In the genomic region with DNA sequence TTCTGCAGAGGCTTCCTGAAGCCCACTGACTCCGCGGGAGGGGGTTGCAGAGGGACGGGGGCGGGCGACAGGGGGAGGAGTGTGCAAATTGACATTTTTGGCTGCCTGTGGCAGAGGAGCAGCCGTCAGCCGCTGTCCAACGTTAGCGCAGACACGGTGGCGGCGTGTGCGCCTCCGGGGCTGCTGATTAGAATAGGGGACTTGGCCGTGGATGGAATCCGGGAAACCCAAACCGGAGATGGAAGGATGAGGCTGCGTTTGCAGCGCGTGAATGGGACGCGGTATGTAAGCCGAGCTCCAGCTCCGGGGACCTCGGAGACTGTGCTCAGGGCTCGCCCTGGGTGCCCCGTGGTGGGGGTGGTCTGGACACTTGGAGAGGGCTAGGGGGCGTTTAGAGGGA, we compare ENCODE assay signal across 2 cellular contexts.
A peak's percentile ranks its signal among the peaks of the same experiment; 100 is the strongest.
TF ChIP-seq lines count a peak whose summit lies in the region.

No MANE protein-coding gene starts in this region.

TF ChIP-seq in GM23338, 12 proteins besides CTCF, POLR2A, EP300 and RAD21:
- TF ChIP-seq, protein P1, sequence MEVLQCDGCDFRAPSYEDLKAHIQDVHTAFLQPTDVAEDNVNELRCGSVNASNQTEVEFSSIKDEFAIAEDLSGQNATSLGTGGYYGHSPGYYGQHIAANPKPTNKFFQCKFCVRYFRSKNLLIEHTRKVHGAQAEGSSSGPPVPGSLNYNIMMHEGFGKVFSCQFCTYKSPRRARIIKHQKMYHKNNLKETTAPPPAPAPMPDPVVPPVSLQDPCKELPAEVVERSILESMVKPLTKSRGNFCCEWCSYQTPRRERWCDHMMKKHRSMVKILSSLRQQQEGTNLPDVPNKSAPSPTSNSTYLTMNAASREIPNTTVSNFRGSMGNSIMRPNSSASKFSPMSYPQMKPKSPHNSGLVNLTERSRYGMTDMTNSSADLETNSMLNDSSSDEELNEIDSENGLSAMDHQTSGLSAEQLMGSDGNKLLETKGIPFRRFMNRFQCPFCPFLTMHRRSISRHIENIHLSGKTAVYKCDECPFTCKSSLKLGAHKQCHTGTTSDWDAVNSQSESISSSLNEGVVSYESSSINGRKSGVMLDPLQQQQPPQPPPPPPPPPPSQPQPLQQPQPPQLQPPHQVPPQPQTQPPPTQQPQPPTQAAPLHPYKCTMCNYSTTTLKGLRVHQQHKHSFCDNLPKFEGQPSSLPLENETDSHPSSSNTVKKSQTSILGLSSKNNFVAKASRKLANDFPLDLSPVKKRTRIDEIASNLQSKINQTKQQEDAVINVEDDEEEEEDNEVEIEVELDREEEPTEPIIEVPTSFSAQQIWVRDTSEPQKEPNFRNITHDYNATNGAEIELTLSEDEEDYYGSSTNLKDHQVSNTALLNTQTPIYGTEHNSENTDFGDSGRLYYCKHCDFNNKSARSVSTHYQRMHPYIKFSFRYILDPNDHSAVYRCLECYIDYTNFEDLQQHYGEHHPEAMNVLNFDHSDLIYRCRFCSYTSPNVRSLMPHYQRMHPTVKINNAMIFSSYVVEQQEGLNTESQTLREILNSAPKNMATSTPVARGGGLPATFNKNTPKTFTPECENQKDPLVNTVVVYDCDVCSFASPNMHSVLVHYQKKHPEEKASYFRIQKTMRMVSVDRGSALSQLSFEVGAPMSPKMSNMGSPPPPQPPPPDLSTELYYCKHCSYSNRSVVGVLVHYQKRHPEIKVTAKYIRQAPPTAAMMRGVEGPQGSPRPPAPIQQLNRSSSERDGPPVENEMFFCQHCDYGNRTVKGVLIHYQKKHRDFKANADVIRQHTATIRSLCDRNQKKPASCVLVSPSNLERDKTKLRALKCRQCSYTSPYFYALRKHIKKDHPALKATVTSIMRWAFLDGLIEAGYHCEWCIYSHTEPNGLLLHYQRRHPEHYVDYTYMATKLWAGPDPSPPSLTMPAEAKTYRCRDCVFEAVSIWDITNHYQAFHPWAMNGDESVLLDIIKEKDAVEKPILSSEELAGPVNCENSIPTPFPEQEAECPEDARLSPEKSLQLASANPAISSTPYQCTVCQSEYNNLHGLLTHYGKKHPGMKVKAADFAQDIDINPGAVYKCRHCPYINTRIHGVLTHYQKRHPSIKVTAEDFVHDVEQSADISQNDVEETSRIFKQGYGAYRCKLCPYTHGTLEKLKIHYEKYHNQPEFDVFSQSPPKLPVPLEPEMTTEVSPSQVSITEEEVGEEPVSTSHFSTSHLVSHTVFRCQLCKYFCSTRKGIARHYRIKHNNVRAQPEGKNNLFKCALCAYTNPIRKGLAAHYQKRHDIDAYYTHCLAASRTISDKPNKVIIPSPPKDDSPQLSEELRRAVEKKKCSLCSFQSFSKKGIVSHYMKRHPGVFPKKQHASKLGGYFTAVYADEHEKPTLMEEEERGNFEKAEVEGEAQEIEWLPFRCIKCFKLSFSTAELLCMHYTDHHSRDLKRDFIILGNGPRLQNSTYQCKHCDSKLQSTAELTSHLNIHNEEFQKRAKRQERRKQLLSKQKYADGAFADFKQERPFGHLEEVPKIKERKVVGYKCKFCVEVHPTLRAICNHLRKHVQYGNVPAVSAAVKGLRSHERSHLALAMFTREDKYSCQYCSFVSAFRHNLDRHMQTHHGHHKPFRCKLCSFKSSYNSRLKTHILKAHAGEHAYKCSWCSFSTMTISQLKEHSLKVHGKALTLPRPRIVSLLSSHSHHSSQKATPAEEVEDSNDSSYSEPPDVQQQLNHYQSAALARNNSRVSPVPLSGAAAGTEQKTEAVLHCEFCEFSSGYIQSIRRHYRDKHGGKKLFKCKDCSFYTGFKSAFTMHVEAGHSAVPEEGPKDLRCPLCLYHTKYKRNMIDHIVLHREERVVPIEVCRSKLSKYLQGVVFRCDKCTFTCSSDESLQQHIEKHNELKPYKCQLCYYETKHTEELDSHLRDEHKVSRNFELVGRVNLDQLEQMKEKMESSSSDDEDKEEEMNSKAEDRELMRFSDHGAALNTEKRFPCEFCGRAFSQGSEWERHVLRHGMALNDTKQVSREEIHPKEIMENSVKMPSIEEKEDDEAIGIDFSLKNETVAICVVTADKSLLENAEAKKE (CRISPR knock-in tag; IDR thresholded peaks at IDR 0.05) = no peak
- no peak for TF ChIP-seq EZH2phosphoT487 (IDR thresholded peaks at IDR 0.05; ENCODE audit: unreplicated experiment)
- TF ChIP-seq, protein P2, sequence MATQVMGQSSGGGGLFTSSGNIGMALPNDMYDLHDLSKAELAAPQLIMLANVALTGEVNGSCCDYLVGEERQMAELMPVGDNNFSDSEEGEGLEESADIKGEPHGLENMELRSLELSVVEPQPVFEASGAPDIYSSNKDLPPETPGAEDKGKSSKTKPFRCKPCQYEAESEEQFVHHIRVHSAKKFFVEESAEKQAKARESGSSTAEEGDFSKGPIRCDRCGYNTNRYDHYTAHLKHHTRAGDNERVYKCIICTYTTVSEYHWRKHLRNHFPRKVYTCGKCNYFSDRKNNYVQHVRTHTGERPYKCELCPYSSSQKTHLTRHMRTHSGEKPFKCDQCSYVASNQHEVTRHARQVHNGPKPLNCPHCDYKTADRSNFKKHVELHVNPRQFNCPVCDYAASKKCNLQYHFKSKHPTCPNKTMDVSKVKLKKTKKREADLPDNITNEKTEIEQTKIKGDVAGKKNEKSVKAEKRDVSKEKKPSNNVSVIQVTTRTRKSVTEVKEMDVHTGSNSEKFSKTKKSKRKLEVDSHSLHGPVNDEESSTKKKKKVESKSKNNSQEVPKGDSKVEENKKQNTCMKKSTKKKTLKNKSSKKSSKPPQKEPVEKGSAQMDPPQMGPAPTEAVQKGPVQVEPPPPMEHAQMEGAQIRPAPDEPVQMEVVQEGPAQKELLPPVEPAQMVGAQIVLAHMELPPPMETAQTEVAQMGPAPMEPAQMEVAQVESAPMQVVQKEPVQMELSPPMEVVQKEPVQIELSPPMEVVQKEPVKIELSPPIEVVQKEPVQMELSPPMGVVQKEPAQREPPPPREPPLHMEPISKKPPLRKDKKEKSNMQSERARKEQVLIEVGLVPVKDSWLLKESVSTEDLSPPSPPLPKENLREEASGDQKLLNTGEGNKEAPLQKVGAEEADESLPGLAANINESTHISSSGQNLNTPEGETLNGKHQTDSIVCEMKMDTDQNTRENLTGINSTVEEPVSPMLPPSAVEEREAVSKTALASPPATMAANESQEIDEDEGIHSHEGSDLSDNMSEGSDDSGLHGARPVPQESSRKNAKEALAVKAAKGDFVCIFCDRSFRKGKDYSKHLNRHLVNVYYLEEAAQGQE (IDR thresholded peaks at IDR 0.05; ENCODE audit: unreplicated experiment) = peak; percentile 47
- TF ChIP-seq ZNF114 (CRISPR knock-in tag; IDR thresholded peaks at IDR 0.05) = no peak
- TF ChIP-seq ZNF331 (CRISPR knock-in tag; IDR thresholded peaks at IDR 0.05; ENCODE audit: low read depth) = no peak
- no peak for TF ChIP-seq CREB1 (CRISPR knock-in tag; IDR thresholded peaks at IDR 0.05; ENCODE audit: low read depth)
- no peak for TF ChIP-seq STAT1 (IDR thresholded peaks at IDR 0.05; ENCODE audit: unreplicated experiment)
- no peak for TF ChIP-seq EZH2 (IDR thresholded peaks at IDR 0.05; ENCODE audit: low read depth, unreplicated experiment)
TF ChIP-seq in GM23338: peak in this region for 1.

TF ChIP-seq in neural cell, 6 proteins besides CTCF, POLR2A, EP300 and RAD21 (continued from another document):
- TF ChIP-seq SMC3 (conservative IDR thresholded peaks at IDR 0.05; ENCODE audit: poor library complexity) = no peak
